Comparison of ENCODE assay signal across 1 cellular context in the genomic region with DNA sequence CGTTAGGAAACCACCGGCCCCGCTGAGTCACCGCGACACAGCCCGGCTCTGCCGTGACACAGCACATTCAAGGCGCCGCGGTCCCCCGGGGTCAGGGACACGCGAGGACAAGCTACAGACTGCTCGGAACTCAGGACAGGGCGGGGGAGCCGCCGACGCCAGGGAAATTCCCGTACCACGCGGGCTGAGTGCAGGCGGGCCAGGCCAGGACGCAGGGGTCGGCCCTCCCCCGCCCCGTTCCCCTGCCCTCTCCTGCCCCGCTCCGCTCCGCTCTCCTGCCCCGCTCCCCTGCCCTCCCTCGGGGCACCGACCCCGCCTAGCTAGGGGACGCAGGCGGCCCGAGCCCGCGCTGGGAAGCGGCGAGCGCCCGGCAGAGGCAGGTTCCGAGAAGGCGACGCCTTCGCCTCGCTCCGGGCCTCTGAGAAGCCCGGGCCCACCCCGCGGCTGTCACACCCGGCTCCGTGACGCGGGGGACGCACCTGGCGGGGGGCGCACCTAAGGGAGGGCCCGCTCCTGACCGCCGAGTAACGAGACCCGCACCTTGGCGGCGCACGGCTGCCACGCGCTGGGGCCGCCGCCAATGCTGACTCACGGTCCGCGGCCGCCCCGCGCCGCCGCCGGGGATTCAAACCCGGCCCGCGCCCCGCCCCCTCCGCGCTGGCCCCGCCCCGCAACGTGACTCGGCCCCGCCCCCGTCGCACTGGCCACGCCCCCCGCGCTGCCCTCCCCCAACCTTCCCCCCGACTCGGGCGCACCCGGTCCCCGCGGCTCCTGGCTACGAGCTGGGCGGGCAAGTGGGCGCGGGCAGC.
A peak's percentile ranks its signal among the peaks of the same experiment; 100 is the strongest.
TF ChIP-seq lines count a peak whose summit lies in the region.

No MANE protein-coding gene starts in this region.

TF ChIP-seq in K562, 482 proteins besides CTCF, POLR2A, EP300 and RAD21 (continued from another document and continues in another):
- TF ChIP-seq E2F8 (IDR thresholded peaks at IDR 0.05; ENCODE audit: low read depth, partially characterized antibody) (no peak), NCOA6 (IDR thresholded peaks at IDR 0.05) (no peak), EHMT2 (IDR thresholded peaks at IDR 0.05) (no peak), HDAC6 (IDR thresholded peaks at IDR 0.05; ENCODE audit: low read depth, low read length) (no peak), ETS1 (conservative IDR thresholded peaks at IDR 0.05; ENCODE audit: control insufficient read depth, low read depth, low read length) (0 out of 2 replicates have a peak, but pooled peaks have one; percentile 56), CHCHD3 (CRISPR knock-in tag; IDR thresholded peaks at IDR 0.05) (no peak), CEBPG (CRISPR knock-in tag; IDR thresholded peaks at IDR 0.05) (peak; percentile 38; the same call in 1 of the 2 replicates), CEBPG (tag; conservative IDR thresholded peaks at IDR 0.05 in 1 of 2, IDR thresholded peaks at IDR 0.05 in 1 of 2) (no peak), FOXA3 (CRISPR knock-in tag; conservative IDR thresholded peaks at IDR 0.05 in 1 of 2, IDR thresholded peaks at IDR 0.05 in 1 of 2) (no peak), SETDB1 (IDR thresholded peaks at IDR 0.05; ENCODE audit: low read length) (no peak), CBX5 (IDR thresholded peaks at IDR 0.05; ENCODE audit: borderline replicate concordance, low read depth) (no peak), HNRNPUL1 (IDR thresholded peaks at IDR 0.05; ENCODE audit: low read length) (no peak), ZC3H8 (IDR thresholded peaks at IDR 0.05) (no peak), SAFB2 (IDR thresholded peaks at IDR 0.05; ENCODE audit: borderline replicate concordance, low read depth, low read length, severe bottlenecking) (no peak), ESRRA (IDR thresholded peaks at IDR 0.05; ENCODE audit: borderline replicate concordance, low read depth) (peak; percentile 92), SRSF9 (IDR thresholded peaks at IDR 0.05; ENCODE audit: borderline replicate concordance, low read depth, low read length) (no peak), PCBP1 (IDR thresholded peaks at IDR 0.05; ENCODE audit: low read depth, low read length, poor library complexity, severe bottlenecking) (peak; percentile 89), NCOA4 (IDR thresholded peaks at IDR 0.05; ENCODE audit: partially characterized antibody) (no peak), NFRKB (IDR thresholded peaks at IDR 0.05; ENCODE audit: low read depth) (peak; percentile 85), SMAD2 (IDR thresholded peaks at IDR 0.05; ENCODE audit: low read depth, low read length) (no peak), CLOCK (CRISPR knock-in tag; IDR thresholded peaks at IDR 0.05; ENCODE audit: borderline replicate concordance) (no peak), ZNF707 (CRISPR knock-in tag; conservative IDR thresholded peaks at IDR 0.05) (no peak), KHSRP (IDR thresholded peaks at IDR 0.05) (no peak), CREM (IDR thresholded peaks at IDR 0.05; ENCODE audit: low read depth) (peak; percentile 53), ZNF586 (CRISPR knock-in tag; conservative IDR thresholded peaks at IDR 0.05) (no peak), HNRNPL (IDR thresholded peaks at IDR 0.05; ENCODE audit: low read depth, low read length) (peak; percentile 71), PML (IDR thresholded peaks at IDR 0.05; ENCODE audit: low read length) (peak; percentile 50; the same call in 1 of the 2 replicates), ZBED1 (IDR thresholded peaks at IDR 0.05) (no peak), TOE1 (IDR thresholded peaks at IDR 0.05; ENCODE audit: borderline replicate concordance) (peak; percentile 61; the same call in 1 of the 2 replicates), TOE1 (CRISPR knock-in tag; IDR thresholded peaks at IDR 0.05; ENCODE audit: borderline replicate concordance, low read depth) (no peak), TARDBP (IDR thresholded peaks at IDR 0.05) (peak; percentile 92; the same call in 1 of the 2 replicates), CEBPB (tag; IDR thresholded peaks at IDR 0.05) (no peak; the same call in none of the 2 replicates), TAF1 (IDR thresholded peaks at IDR 0.05; ENCODE audit: control insufficient read depth, extremely low read depth, insufficient read depth, low read length, severe bottlenecking) (peak; percentile 47), SNIP1 (IDR thresholded peaks at IDR 0.05; ENCODE audit: low read depth) (no peak)
- TF ChIP-seq, protein P1, sequence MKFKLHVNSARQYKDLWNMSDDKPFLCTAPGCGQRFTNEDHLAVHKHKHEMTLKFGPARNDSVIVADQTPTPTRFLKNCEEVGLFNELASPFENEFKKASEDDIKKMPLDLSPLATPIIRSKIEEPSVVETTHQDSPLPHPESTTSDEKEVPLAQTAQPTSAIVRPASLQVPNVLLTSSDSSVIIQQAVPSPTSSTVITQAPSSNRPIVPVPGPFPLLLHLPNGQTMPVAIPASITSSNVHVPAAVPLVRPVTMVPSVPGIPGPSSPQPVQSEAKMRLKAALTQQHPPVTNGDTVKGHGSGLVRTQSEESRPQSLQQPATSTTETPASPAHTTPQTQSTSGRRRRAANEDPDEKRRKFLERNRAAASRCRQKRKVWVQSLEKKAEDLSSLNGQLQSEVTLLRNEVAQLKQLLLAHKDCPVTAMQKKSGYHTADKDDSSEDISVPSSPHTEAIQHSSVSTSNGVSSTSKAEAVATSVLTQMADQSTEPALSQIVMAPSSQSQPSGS (CRISPR knock-in tag; IDR thresholded peaks at IDR 0.05) = no peak
- TF ChIP-seq, protein P2, sequence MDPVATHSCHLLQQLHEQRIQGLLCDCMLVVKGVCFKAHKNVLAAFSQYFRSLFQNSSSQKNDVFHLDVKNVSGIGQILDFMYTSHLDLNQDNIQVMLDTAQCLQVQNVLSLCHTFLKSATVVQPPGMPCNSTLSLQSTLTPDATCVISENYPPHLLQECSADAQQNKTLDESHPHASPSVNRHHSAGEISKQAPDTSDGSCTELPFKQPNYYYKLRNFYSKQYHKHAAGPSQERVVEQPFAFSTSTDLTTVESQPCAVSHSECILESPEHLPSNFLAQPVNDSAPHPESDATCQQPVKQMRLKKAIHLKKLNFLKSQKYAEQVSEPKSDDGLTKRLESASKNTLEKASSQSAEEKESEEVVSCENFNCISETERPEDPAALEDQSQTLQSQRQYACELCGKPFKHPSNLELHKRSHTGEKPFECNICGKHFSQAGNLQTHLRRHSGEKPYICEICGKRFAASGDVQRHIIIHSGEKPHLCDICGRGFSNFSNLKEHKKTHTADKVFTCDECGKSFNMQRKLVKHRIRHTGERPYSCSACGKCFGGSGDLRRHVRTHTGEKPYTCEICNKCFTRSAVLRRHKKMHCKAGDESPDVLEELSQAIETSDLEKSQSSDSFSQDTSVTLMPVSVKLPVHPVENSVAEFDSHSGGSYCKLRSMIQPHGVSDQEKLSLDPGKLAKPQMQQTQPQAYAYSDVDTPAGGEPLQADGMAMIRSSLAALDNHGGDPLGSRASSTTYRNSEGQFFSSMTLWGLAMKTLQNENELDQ (CRISPR knock-in tag; IDR thresholded peaks at IDR 0.05; ENCODE audit: borderline replicate concordance) = no peak
- TF ChIP-seq, protein P3, sequence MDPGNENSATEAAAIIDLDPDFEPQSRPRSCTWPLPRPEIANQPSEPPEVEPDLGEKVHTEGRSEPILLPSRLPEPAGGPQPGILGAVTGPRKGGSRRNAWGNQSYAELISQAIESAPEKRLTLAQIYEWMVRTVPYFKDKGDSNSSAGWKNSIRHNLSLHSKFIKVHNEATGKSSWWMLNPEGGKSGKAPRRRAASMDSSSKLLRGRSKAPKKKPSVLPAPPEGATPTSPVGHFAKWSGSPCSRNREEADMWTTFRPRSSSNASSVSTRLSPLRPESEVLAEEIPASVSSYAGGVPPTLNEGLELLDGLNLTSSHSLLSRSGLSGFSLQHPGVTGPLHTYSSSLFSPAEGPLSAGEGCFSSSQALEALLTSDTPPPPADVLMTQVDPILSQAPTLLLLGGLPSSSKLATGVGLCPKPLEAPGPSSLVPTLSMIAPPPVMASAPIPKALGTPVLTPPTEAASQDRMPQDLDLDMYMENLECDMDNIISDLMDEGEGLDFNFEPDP (CRISPR knock-in tag; IDR thresholded peaks at IDR 0.05) = no peak
- TF ChIP-seq, protein P4, sequence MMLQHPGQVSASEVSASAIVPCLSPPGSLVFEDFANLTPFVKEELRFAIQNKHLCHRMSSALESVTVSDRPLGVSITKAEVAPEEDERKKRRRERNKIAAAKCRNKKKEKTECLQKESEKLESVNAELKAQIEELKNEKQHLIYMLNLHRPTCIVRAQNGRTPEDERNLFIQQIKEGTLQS (IDR thresholded peaks at IDR 0.05) = peak; percentile 91
- TF ChIP-seq, protein P4 (CRISPR knock-in tag; conservative IDR thresholded peaks at IDR 0.05) = peak; percentile 65; the same call in 1 of the 2 replicates
- TF ChIP-seq, protein P5, sequence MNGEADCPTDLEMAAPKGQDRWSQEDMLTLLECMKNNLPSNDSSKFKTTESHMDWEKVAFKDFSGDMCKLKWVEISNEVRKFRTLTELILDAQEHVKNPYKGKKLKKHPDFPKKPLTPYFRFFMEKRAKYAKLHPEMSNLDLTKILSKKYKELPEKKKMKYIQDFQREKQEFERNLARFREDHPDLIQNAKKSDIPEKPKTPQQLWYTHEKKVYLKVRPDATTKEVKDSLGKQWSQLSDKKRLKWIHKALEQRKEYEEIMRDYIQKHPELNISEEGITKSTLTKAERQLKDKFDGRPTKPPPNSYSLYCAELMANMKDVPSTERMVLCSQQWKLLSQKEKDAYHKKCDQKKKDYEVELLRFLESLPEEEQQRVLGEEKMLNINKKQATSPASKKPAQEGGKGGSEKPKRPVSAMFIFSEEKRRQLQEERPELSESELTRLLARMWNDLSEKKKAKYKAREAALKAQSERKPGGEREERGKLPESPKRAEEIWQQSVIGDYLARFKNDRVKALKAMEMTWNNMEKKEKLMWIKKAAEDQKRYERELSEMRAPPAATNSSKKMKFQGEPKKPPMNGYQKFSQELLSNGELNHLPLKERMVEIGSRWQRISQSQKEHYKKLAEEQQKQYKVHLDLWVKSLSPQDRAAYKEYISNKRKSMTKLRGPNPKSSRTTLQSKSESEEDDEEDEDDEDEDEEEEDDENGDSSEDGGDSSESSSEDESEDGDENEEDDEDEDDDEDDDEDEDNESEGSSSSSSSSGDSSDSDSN (IDR thresholded peaks at IDR 0.05; ENCODE audit: borderline replicate concordance in 1 of 2, low read depth in 2 of 2, low read length in 2 of 2) = no peak; a peak in 1 of 4 replicates
- TF ChIP-seq, protein P6, sequence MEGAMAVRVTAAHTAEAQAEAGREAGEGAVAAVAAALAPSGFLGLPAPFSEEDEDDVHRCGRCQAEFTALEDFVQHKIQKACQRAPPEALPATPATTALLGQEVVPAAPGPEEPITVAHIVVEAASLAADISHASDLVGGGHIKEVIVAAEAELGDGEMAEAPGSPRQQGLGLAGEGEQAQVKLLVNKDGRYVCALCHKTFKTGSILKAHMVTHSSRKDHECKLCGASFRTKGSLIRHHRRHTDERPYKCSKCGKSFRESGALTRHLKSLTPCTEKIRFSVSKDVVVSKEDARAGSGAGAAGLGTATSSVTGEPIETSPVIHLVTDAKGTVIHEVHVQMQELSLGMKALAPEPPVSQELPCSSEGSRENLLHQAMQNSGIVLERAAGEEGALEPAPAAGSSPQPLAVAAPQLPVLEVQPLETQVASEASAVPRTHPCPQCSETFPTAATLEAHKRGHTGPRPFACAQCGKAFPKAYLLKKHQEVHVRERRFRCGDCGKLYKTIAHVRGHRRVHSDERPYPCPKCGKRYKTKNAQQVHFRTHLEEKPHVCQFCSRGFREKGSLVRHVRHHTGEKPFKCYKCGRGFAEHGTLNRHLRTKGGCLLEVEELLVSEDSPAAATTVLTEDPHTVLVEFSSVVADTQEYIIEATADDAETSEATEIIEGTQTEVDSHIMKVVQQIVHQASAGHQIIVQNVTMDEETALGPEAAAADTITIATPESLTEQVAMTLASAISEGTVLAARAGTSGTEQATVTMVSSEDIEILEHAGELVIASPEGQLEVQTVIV (CRISPR knock-in tag; IDR thresholded peaks at IDR 0.05; ENCODE audit: borderline replicate concordance) = no peak
